ENCODE assay signal across 1 cellular context in genomic region chr7:151782598-151783448, GRCh38.
TF ChIP-seq lines count a peak whose summit lies in the region.

No MANE protein-coding gene starts in this region.

TF ChIP-seq in K562, 482 proteins besides CTCF, POLR2A, EP300 and RAD21 (continued from another document and continues in another):
- peak; percentile 62 for TF ChIP-seq CXXC5 (CRISPR knock-in tag; IDR thresholded peaks at IDR 0.05)
- 0 out of 2 replicates have a peak, but pooled peaks have one; percentile 44 for TF ChIP-seq HIVEP1 (CRISPR knock-in tag; IDR thresholded peaks at IDR 0.05)
- TF ChIP-seq MYNN (IDR thresholded peaks at IDR 0.05) = peak; percentile 59; the same call in 1 of the 2 replicates
- TF ChIP-seq MYNN (CRISPR knock-in tag; IDR thresholded peaks at IDR 0.05) = no peak
- peak; percentile 49; the same call in 1 of the 2 replicates for TF ChIP-seq MYC (IDR thresholded peaks at IDR 0.05; ENCODE audit: low read depth, low read length)
- TF ChIP-seq MYC (CRISPR knock-in tag; IDR thresholded peaks at IDR 0.05; ENCODE audit: borderline replicate concordance, low read depth) = no peak
- peak; percentile 84; the same call in 1 of the 2 replicates for TF ChIP-seq MTA3 (IDR thresholded peaks at IDR 0.05; ENCODE audit: borderline replicate concordance)
- peak; percentile 54; the same call in 1 of the 2 replicates for TF ChIP-seq ZBTB2 (IDR thresholded peaks at IDR 0.05)
- no peak for TF ChIP-seq HMG20B (CRISPR knock-in tag; IDR thresholded peaks at IDR 0.05)
- TF ChIP-seq FIP1L1 (IDR thresholded peaks at IDR 0.05; ENCODE audit: low read depth, low read length, poor library complexity, severe bottlenecking) = no peak
- TF ChIP-seq ZBTB7A (IDR thresholded peaks at IDR 0.05; ENCODE audit: borderline replicate concordance, control insufficient read depth, low read depth, low read length) = peak; percentile 98
- no peak for TF ChIP-seq FOSL1 (tag; conservative IDR thresholded peaks at IDR 0.05)
- TF ChIP-seq MAZ (CRISPR knock-in tag; conservative IDR thresholded peaks at IDR 0.05 in 1 of 2, IDR thresholded peaks at IDR 0.05 in 1 of 2) = peak; percentile 52 to 58; a peak in 2 of 4 replicates
- TF ChIP-seq SMAD4 (CRISPR knock-in tag; conservative IDR thresholded peaks at IDR 0.05) = 0 out of 2 replicates have a peak, but pooled peaks have one; percentile 36
- 0 out of 2 replicates have a peak, but pooled peaks have one; percentile 8 for TF ChIP-seq BCOR (IDR thresholded peaks at IDR 0.05)
- peak; percentile 94 for TF ChIP-seq SAFB (IDR thresholded peaks at IDR 0.05; ENCODE audit: borderline replicate concordance, low read depth, low read length)
- TF ChIP-seq NFRKB (IDR thresholded peaks at IDR 0.05; ENCODE audit: low read depth) = no peak
- TF ChIP-seq TARDBP (IDR thresholded peaks at IDR 0.05) = peak; percentile 75; the same call in 1 of the 2 replicates
- TF ChIP-seq THAP12 (CRISPR knock-in tag; IDR thresholded peaks at IDR 0.05) = 0 out of 2 replicates have a peak, but pooled peaks have one; percentile 28
- TF ChIP-seq MAX (CRISPR knock-in tag; IDR thresholded peaks at IDR 0.05) = peak; percentile 60; the same call in 1 of the 2 replicates
- 0 out of 2 replicates have a peak, but pooled peaks have one; percentile 36 for TF ChIP-seq PREB (CRISPR knock-in tag; IDR thresholded peaks at IDR 0.05)
- TF ChIP-seq CBX8 (IDR thresholded peaks at IDR 0.05; ENCODE audit: borderline replicate concordance, extremely low read depth, low read depth, low read length, poor library complexity, severe bottlenecking) = no peak
- no peak for TF ChIP-seq SRSF1 (IDR thresholded peaks at IDR 0.05; ENCODE audit: low read depth, low read length)
- no peak for TF ChIP-seq HNRNPLL (IDR thresholded peaks at IDR 0.05; ENCODE audit: low read depth, low read length, poor library complexity, severe bottlenecking)
- TF ChIP-seq ESRRA (IDR thresholded peaks at IDR 0.05; ENCODE audit: borderline replicate concordance, low read depth) = peak; percentile 31; the same call in 1 of the 2 replicates
- TF ChIP-seq CREM (IDR thresholded peaks at IDR 0.05; ENCODE audit: low read depth) = peak; percentile 59; the same call in 1 of the 2 replicates
- peak; percentile 56; the same call in 1 of the 2 replicates for TF ChIP-seq ZBTB9 (CRISPR knock-in tag; IDR thresholded peaks at IDR 0.05)
- 0 out of 2 replicates have a peak, but pooled peaks have one; percentile 26 for TF ChIP-seq ZNF511 (CRISPR knock-in tag; IDR thresholded peaks at IDR 0.05)
- TF ChIP-seq FOXP1 (CRISPR knock-in tag; IDR thresholded peaks at IDR 0.05) = 0 out of 2 replicates have a peak, but pooled peaks have one; percentile 25
- 0 out of 2 replicates have a peak, but pooled peaks have one; percentile 14 for TF ChIP-seq NR3C1 (CRISPR knock-in tag; IDR thresholded peaks at IDR 0.05)
- TF ChIP-seq HDAC1 (IDR thresholded peaks at IDR 0.05) = 0 out of 4 replicates have a peak, but pooled peaks of 1 of the 2 experiments have one; percentile 18
- TF ChIP-seq PKNOX1 (IDR thresholded peaks at IDR 0.05) = peak; percentile 47
- TF ChIP-seq KLF16 (IDR thresholded peaks at IDR 0.05) = peak; percentile 56; the same call in 1 of the 2 replicates
- peak; percentile 49; the same call in 1 of the 2 replicates for TF ChIP-seq LCOR (CRISPR knock-in tag; IDR thresholded peaks at IDR 0.05)
- TF ChIP-seq HDAC8 (tag; IDR thresholded peaks at IDR 0.05) = peak; percentile 22; the same call in 1 of the 2 replicates
- TF ChIP-seq CTBP1 (IDR thresholded peaks at IDR 0.05; ENCODE audit: borderline replicate concordance) = peak; percentile 73
- 0 out of 4 replicates have a peak, but pooled peaks have one; percentile 37 to 58 for TF ChIP-seq TEAD1 (CRISPR knock-in tag; IDR thresholded peaks at IDR 0.05)
- TF ChIP-seq CBFB (CRISPR knock-in tag; IDR thresholded peaks at IDR 0.05) = no peak
- no peak for TF ChIP-seq POLR2B (IDR thresholded peaks at IDR 0.05; ENCODE audit: low read depth, partially characterized antibody)
- peak; percentile 42; the same call in 1 of the 2 replicates for TF ChIP-seq ATF7 (IDR thresholded peaks at IDR 0.05)
- TF ChIP-seq XRCC5 (IDR thresholded peaks at IDR 0.05; ENCODE audit: low read depth, low read length) = peak; percentile 90
- peak; percentile 94 for TF ChIP-seq CTCFL (IDR thresholded peaks at IDR 0.05; ENCODE audit: borderline replicate concordance, insufficient read depth, low read depth, low read length, poor library complexity, severe bottlenecking)
- no peak for TF ChIP-seq SIX5 (IDR thresholded peaks at IDR 0.05; ENCODE audit: borderline replicate concordance in 1 of 2, insufficient read depth in 1 of 2, low read depth in 1 of 2, low read length in 2 of 2)
- no peak for TF ChIP-seq PHF20 (IDR thresholded peaks at IDR 0.05; ENCODE audit: partially characterized antibody)
- peak; percentile 92 for TF ChIP-seq RB1 (IDR thresholded peaks at IDR 0.05; ENCODE audit: low read depth)
- peak; percentile 67 for TF ChIP-seq STAG1 (CRISPR knock-in tag; IDR thresholded peaks at IDR 0.05; ENCODE audit: borderline replicate concordance)
- peak; percentile 26; the same call in 1 of the 2 replicates for TF ChIP-seq GABPB1 (CRISPR knock-in tag; IDR thresholded peaks at IDR 0.05)
- TF ChIP-seq CBX1 (IDR thresholded peaks at IDR 0.05; ENCODE audit: low read depth) = peak; percentile 69; the same call in 1 of the 2 replicates
- TF ChIP-seq DEAF1 (CRISPR knock-in tag; IDR thresholded peaks at IDR 0.05) = peak; percentile 63
